ENCODE assay signal across 1 cellular context in genomic region chr14:69643430-69644200, GRCh38.
A peak's percentile ranks its signal among the peaks of the same experiment; 100 is the strongest.
TF ChIP-seq lines count a peak whose summit lies in the region.

No MANE protein-coding gene starts in this region.

TF ChIP-seq in A549, 52 proteins besides CTCF, POLR2A, EP300 and RAD21 (continued from another document):
- TF ChIP-seq HMGXB4 (CRISPR knock-in tag; IDR thresholded peaks at IDR 0.05; ENCODE audit: borderline replicate concordance) (no peak), JUNB (IDR thresholded peaks at IDR 0.05) (peak; percentile 74; the same call in 1 of the 2 replicates), ESRRA (IDR thresholded peaks at IDR 0.05; ENCODE audit: borderline replicate concordance, low read length) (no peak), FOSL2 (IDR thresholded peaks at IDR 0.05) (peak; percentile 67), FOSL2 (CRISPR knock-in tag; IDR thresholded peaks at IDR 0.05) (peak; percentile 63), MAFK (IDR thresholded peaks at IDR 0.05; ENCODE audit: partially characterized antibody) (no peak)
